ENCODE assay signal across 37 cellular contexts in the genomic region with DNA sequence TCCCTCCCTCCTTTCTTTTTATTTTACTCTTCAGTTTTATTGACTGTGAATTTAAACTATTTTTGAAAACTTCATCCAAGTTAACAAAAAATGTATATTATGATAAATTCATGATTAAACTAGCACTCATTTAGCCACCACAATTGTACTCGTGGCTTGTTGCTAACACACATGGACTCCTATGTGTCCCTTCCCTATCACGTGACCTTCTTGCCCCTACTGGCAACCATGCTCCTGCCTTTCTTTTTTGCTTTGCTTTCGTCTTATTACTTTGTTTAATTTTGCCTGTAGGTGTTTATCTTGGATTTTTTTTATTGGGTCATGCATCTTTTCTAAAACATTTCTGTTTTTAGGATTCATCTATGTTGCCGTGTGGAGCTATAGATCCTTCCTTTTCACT. TPM values are rescaled to one million over a fixed set of nuclear protein-coding genes. Genes with fewer than 3 reads are reported as not detected.
"Had no signal": no experiment of that assay in that cellular context is flagged by ENCODE, and none has a peak within 500 bp of the region (broad histone marks: within the 10 kb centered on the region; RNA-seq: fewer than 3 reads in every experiment).

No MANE protein-coding gene starts in this region.

- ATAC-seq: activated CD4-positive, alpha-beta T cell treated with anti-CD3 and anti-CD28 coated beads for 36 hours; activated CD4-positive, CD25-positive, alpha-beta regulatory T cell treated with anti-CD3 and anti-CD28 coated beads, Interleukin-2, amount 50 U/mL, for 24 hours; activated CD8-positive, alpha-beta memory T cell treated with anti-CD3 and anti-CD28 coated beads, Interleukin-2, amount 10 ng/mL, durations not matched to agents 7 days and 5 days; activated CD8-positive, alpha-beta T cell treated with anti-CD3 and anti-CD28 coated beads, Interleukin-2, amount 10 ng/mL, durations not matched to agents 7 days and 5 days; body of pancreas; WTC11 had no signal

- FAIRE-seq: astrocyte, colon, TTC549 had no signal

- H3K27me3 ChIP-seq: adrenal gland, body of pancreas, brain microvascular endothelial cell, breast epithelium had no signal

- H3K4me3 ChIP-seq: adrenal gland, body of pancreas, breast epithelium had no signal

- H3K4me1 ChIP-seq: adrenal gland, breast epithelium had no signal

- H3K36me3 ChIP-seq: adrenal gland, brain microvascular endothelial cell, breast epithelium, WERI-Rb-1 had no signal

- DNase-seq: activated CD4-positive, alpha-beta memory T cell treated with anti-CD3 and anti-CD28 coated beads, Interleukin-2, amount 10 ng/mL, durations not matched to agents 7 days and 5 days; activated CD4-positive, alpha-beta T cell treated with anti-CD3 and anti-CD28 coated beads for 1 hour; activated CD4-positive, alpha-beta T cell treated with anti-CD3 and anti-CD28 coated beads for 36 hours; activated CD4-positive, alpha-beta T cell treated with anti-CD3 and anti-CD28 coated beads for 48 hours; activated CD4-positive, alpha-beta T cell treated with anti-CD3 and anti-CD28 coated beads, Interleukin-2, amount 10 ng/mL, durations not matched to agents 7 days and 5 days; activated CD4-positive, alpha-beta T cell treated with anti-CD3 and anti-CD28 coated beads, Interleukin-2, amount 50 U/mL, for 48 hours; activated CD4-positive, CD25-positive, alpha-beta regulatory T cell; activated CD8-positive, alpha-beta memory T cell treated with anti-CD3 and anti-CD28 coated beads for 24 hours; activated CD8-positive, alpha-beta memory T cell treated with anti-CD3 and anti-CD28 coated beads, Interleukin-2, amount 10 ng/mL, durations not matched to agents 7 days and 5 days; activated CD8-positive, alpha-beta memory T cell treated with anti-CD3 and anti-CD28 coated beads, Interleukin-2, amount 50 U/mL, for 48 hours; activated CD8-positive, alpha-beta T cell treated with anti-CD3 and anti-CD28 coated beads, Interleukin-2, amount 10 ng/mL, durations not matched to agents 7 days and 5 days; activated effector memory CD4-positive, alpha-beta T cell treated with Interleukin-2 at 50 U/mL for 16 hours; activated gamma-delta T cell; activated naive CD4-positive, alpha-beta T cell treated with anti-CD3 and anti-CD28 coated beads, Interleukin-2, amount 10 ng/mL, durations not matched to agents 7 days and 5 days; activated naive CD4-positive, alpha-beta T cell treated with Interleukin-2 at 50 U/mL for 16 hours; activated naive CD8-positive, alpha-beta T cell treated with anti-CD3 and anti-CD28 coated beads for 36 hours; activated T-cell treated with anti-CD3 and anti-CD28 coated beads, Interleukin-2, amount 50 U/mL, for 24 hours; activated T-cell treated with anti-CD3 and anti-CD28 coated beads, Interleukin-2, amount 50 U/mL, for 48 hours; adrenal gland; amniotic stem cell; aorta; body of pancreas; brain microvascular endothelial cell; central memory CD4-positive, alpha-beta T cell; T-helper 2 cell; T-helper 9 cell; WERI-Rb-1 had no signal

- H3K9me3 ChIP-seq: adrenal gland, body of pancreas, breast epithelium had no signal

- H3K27ac ChIP-seq: adrenal gland, body of pancreas, brain microvascular endothelial cell, breast epithelium, WERI-Rb-1 had no signal

RNA-seq across cellular contexts. Expression of a gene that starts 8.2 kb away (rescaled TPM):
- total RNA-seq: activated CD4-positive, alpha-beta T cell treated with anti-CD3 and anti-CD28 coated beads, Interleukin-2, amount 10 ng/mL, durations not matched to agents 7 days and 5 days; activated CD8-positive, alpha-beta memory T cell treated with anti-CD3 and anti-CD28 coated beads, Interleukin-2, amount 10 ng/mL, durations not matched to agents 7 days and 5 days; activated CD8-positive, alpha-beta T cell treated with anti-CD3 and anti-CD28 coated beads, Interleukin-2, amount 10 ng/mL, durations not matched to agents 7 days and 5 days; activated naive CD8-positive, alpha-beta T cell treated with anti-CD3 and anti-CD28 coated beads for 36 hours; adrenal gland; aorta; astrocyte; body of pancreas; breast epithelium; cerebellum; WTC11 had no signal
- polyA plus RNA-seq: aorta had no signal

RNA-seq across cellular contexts. Expression of a gene that starts 25.3 kb away (rescaled TPM):
- total RNA-seq: activated CD4-positive, alpha-beta T cell treated with anti-CD3 and anti-CD28 coated beads, Interleukin-2, amount 10 ng/mL, durations not matched to agents 7 days and 5 days; activated CD8-positive, alpha-beta T cell treated with anti-CD3 and anti-CD28 coated beads, Interleukin-2, amount 10 ng/mL, durations not matched to agents 7 days and 5 days; activated T-helper 2 cell treated with anti-CD3 and anti-CD28 coated beads, Interferon-gamma antibody, Interleukin-2, Interleukin-4, amounts not matched to agents 10 μg/mL and 5 μg/mL and 100 μg/mL, durations not matched to agents 14 hours and 24 hours and 36 hours; adrenal gland; aorta; astrocyte; body of pancreas; breast epithelium; cardiac septum; cerebellum; WTC11 had no signal
- polyA plus RNA-seq: adrenal gland, aorta had no signal

RNA-seq across cellular contexts. Expression of a gene that starts 49.1 kb away (rescaled TPM):
- total RNA-seq: activated CD4-positive, alpha-beta T cell treated with anti-CD3 and anti-CD28 coated beads for 36 hours; activated CD4-positive, alpha-beta T cell treated with anti-CD3 and anti-CD28 coated beads, Interleukin-2, amount 10 ng/mL, durations not matched to agents 7 days and 5 days; activated CD8-positive, alpha-beta memory T cell treated with anti-CD3 and anti-CD28 coated beads, Interleukin-2, amount 10 ng/mL, durations not matched to agents 7 days and 5 days; activated CD8-positive, alpha-beta T cell treated with anti-CD3 and anti-CD28 coated beads, Interleukin-2, amount 10 ng/mL, durations not matched to agents 7 days and 5 days; activated naive CD4-positive, alpha-beta T cell treated with anti-CD3 and anti-CD28 coated beads, Interleukin-2, amount 50 U/mL, for 72 hours; activated naive CD8-positive, alpha-beta T cell treated with anti-CD3 and anti-CD28 coated beads for 36 hours; activated T-helper 2 cell treated with anti-CD3 and anti-CD28 coated beads, Interferon-gamma antibody, Interleukin-2, Interleukin-4, amounts not matched to agents 10 μg/mL and 5 μg/mL and 100 μg/mL, durations not matched to agents 14 hours and 24 hours and 36 hours; adrenal gland; aorta; astrocyte; body of pancreas; breast epithelium; cardiac septum; cerebellum; WTC11 had no signal
- polyA plus RNA-seq: adrenal gland, aorta had no signal
